In the genomic region with DNA sequence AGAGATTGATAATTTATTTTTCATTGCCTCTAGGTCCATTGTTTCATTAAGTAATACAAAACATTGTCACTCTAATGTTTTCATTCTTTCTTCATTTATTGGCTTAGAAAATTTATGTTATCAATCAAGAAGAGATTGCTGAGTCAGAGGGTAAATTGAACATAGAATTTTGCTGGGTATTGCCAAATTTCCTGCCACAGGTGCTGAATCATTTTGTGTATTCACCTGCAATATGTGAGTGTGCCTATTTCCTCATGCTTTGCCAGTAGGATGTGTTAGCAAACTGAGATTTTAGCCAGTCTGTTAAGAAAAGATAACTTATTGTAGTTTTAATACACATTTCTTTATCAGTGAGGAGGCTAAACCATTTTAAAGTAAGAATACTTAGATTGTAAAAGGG, we compare ENCODE assay signal across 1 cellular context.
TF ChIP-seq lines count a peak whose summit lies in the region.

No MANE protein-coding gene starts in this region.

TF ChIP-seq in HepG2, 621 proteins besides CTCF, POLR2A, EP300 and RAD21:
- TF ChIP-seq ZNF720 (CRISPR knock-in tag; IDR thresholded peaks at IDR 0.05) = no peak
- TF ChIP-seq ATF4 (CRISPR knock-in tag; IDR thresholded peaks at IDR 0.05) = peak in 1 of 2 experiments; percentile 39; a peak in 1 of 4 replicates
- TF ChIP-seq ZSCAN9 (CRISPR knock-in tag; IDR thresholded peaks at IDR 0.05; ENCODE audit: borderline replicate concordance) = no peak
- no peak for TF ChIP-seq ZNF790 (CRISPR knock-in tag; IDR thresholded peaks at IDR 0.05; ENCODE audit: borderline replicate concordance)
- no peak for TF ChIP-seq YY1 (IDR thresholded peaks at IDR 0.05; ENCODE audit: insufficient read depth, insufficient replicate concordance, low read depth, low read length)
- TF ChIP-seq SAFB2 (CRISPR knock-in tag; IDR thresholded peaks at IDR 0.05; ENCODE audit: borderline replicate concordance, low read depth) = no peak
- TF ChIP-seq SRY (CRISPR knock-in tag; IDR thresholded peaks at IDR 0.05) = no peak
- peak; percentile 40; the same call in 1 of the 2 replicates for TF ChIP-seq MAFF (IDR thresholded peaks at IDR 0.05; ENCODE audit: low read depth, low read length)
- TF ChIP-seq GZF1 (CRISPR knock-in tag; IDR thresholded peaks at IDR 0.05) = no peak
- TF ChIP-seq CBX5 (CRISPR knock-in tag; IDR thresholded peaks at IDR 0.05; ENCODE audit: borderline replicate concordance) = no peak
- TF ChIP-seq ZNF430 (CRISPR knock-in tag; IDR thresholded peaks at IDR 0.05) = no peak
- no peak for TF ChIP-seq KDM5A (IDR thresholded peaks at IDR 0.05; ENCODE audit: borderline replicate concordance, low read length)
- TF ChIP-seq, protein P1, sequence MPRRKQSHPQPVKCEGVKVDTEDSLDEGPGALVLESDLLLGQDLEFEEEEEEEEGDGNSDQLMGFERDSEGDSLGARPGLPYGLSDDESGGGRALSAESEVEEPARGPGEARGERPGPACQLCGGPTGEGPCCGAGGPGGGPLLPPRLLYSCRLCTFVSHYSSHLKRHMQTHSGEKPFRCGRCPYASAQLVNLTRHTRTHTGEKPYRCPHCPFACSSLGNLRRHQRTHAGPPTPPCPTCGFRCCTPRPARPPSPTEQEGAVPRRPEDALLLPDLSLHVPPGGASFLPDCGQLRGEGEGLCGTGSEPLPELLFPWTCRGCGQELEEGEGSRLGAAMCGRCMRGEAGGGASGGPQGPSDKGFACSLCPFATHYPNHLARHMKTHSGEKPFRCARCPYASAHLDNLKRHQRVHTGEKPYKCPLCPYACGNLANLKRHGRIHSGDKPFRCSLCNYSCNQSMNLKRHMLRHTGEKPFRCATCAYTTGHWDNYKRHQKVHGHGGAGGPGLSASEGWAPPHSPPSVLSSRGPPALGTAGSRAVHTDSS (CRISPR knock-in tag; conservative IDR thresholded peaks at IDR 0.05) = no peak
- TF ChIP-seq, protein P2, sequence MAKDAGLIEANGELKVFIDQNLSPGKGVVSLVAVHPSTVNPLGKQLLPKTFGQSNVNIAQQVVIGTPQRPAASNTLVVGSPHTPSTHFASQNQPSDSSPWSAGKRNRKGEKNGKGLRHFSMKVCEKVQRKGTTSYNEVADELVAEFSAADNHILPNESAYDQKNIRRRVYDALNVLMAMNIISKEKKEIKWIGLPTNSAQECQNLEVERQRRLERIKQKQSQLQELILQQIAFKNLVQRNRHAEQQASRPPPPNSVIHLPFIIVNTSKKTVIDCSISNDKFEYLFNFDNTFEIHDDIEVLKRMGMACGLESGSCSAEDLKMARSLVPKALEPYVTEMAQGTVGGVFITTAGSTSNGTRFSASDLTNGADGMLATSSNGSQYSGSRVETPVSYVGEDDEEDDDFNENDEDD (CRISPR knock-in tag; IDR thresholded peaks at IDR 0.05; ENCODE audit: borderline replicate concordance) = no peak
- no peak for TF ChIP-seq CHD4 (IDR thresholded peaks at IDR 0.05; ENCODE audit: borderline replicate concordance, low read length)
- TF ChIP-seq ZNF468 (CRISPR knock-in tag; IDR thresholded peaks at IDR 0.05) = no peak
- no peak for TF ChIP-seq RELA (CRISPR knock-in tag; IDR thresholded peaks at IDR 0.05)
- no peak for TF ChIP-seq NAIF1 (CRISPR knock-in tag; IDR thresholded peaks at IDR 0.05; ENCODE audit: borderline replicate concordance)
- TF ChIP-seq ZNF616 (CRISPR knock-in tag; IDR thresholded peaks at IDR 0.05; ENCODE audit: low read depth) = no peak
- TF ChIP-seq, protein P3, sequence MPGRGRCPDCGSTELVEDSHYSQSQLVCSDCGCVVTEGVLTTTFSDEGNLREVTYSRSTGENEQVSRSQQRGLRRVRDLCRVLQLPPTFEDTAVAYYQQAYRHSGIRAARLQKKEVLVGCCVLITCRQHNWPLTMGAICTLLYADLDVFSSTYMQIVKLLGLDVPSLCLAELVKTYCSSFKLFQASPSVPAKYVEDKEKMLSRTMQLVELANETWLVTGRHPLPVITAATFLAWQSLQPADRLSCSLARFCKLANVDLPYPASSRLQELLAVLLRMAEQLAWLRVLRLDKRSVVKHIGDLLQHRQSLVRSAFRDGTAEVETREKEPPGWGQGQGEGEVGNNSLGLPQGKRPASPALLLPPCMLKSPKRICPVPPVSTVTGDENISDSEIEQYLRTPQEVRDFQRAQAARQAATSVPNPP (CRISPR knock-in tag; IDR thresholded peaks at IDR 0.05) = no peak
- TF ChIP-seq HIC2 (CRISPR knock-in tag; IDR thresholded peaks at IDR 0.05; ENCODE audit: low read depth) = no peak
- no peak for TF ChIP-seq ZNF543 (CRISPR knock-in tag; IDR thresholded peaks at IDR 0.05)
- no peak for TF ChIP-seq ZNF446 (CRISPR knock-in tag; IDR thresholded peaks at IDR 0.05)
- TF ChIP-seq, protein P4, sequence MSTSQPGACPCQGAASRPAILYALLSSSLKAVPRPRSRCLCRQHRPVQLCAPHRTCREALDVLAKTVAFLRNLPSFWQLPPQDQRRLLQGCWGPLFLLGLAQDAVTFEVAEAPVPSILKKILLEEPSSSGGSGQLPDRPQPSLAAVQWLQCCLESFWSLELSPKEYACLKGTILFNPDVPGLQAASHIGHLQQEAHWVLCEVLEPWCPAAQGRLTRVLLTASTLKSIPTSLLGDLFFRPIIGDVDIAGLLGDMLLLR (CRISPR knock-in tag; IDR thresholded peaks at IDR 0.05) = no peak
- TF ChIP-seq ZNF18 (CRISPR knock-in tag; IDR thresholded peaks at IDR 0.05; ENCODE audit: insufficient replicate concordance) = no peak
- TF ChIP-seq DPF2 (CRISPR knock-in tag; IDR thresholded peaks at IDR 0.05; ENCODE audit: borderline replicate concordance, low read depth) = no peak
- peak; percentile 78 for TF ChIP-seq FOSL2 (CRISPR knock-in tag; IDR thresholded peaks at IDR 0.05)
- TF ChIP-seq NFE2 (CRISPR knock-in tag; IDR thresholded peaks at IDR 0.05) = 0 out of 2 replicates have a peak, but pooled peaks have one; percentile 38
- no peak for TF ChIP-seq ZNF605 (CRISPR knock-in tag; IDR thresholded peaks at IDR 0.05)
- TF ChIP-seq MAFK (conservative IDR thresholded peaks at IDR 0.05 in 1 of 2, IDR thresholded peaks at IDR 0.05 in 1 of 2; ENCODE audit: low read length in 2 of 2) = peak; percentile 23; a peak in 1 of 4 replicates
- TF ChIP-seq NKX3-1 (CRISPR knock-in tag; IDR thresholded peaks at IDR 0.05) = no peak
- no peak for TF ChIP-seq YEATS4 (CRISPR knock-in tag; IDR thresholded peaks at IDR 0.05; ENCODE audit: borderline replicate concordance)
